33 cellular contexts compared by ENCODE assay signal in genomic region chr10:27349987-27350386, GRCh38.
"Had no signal": no experiment of that assay in that cellular context is flagged by ENCODE, and none has a peak within 500 bp of the region (broad histone marks: within the 10 kb centered on the region; RNA-seq: fewer than 3 reads in every experiment).

No MANE protein-coding gene starts in this region.

- H3K9me3 Mint-ChIP-seq: activated B cell treated with CpG ODN at 0.5 μM for 24 hours; activated CD4-positive, alpha-beta memory T cell treated with anti-CD3 and anti-CD28 coated beads for 36 hours; activated naive CD4-positive, alpha-beta T cell treated with anti-CD3 and anti-CD28 coated beads for 36 hours; activated naive CD4-positive, alpha-beta T cell treated with anti-CD3 and anti-CD28 coated beads, Interleukin-2, amount 50 U/mL, for 72 hours; activated T-cell treated with anti-CD3 and anti-CD28 coated beads, Interleukin-2, amount 50 U/mL, for 4 hours; activated T-helper 1 cell treated with anti-CD3 and anti-CD28 coated beads, Interleukin-12 subunit alpha, Interleukin-12 subunit beta, Interleukin-2, Interleukin-4 antibody, amounts not matched to agents 30 ng/mL and 10 ng/mL and 1 ng/mL, durations not matched to agents 14 hours and 24 hours and 36 hours; T-cell had no signal

- H2AFZ ChIP-seq: PC-9 had no signal

- ATAC-seq: activated naive CD4-positive, alpha-beta T cell treated with anti-CD3 and anti-CD28 coated beads, Interleukin-2, amount 50 U/mL, for 72 hours; activated T-cell treated with anti-CD3 and anti-CD28 coated beads, Interleukin-2, amount 50 U/mL, for 4 hours; Right ventricle myocardium inferior; T-cell; T-helper 17 cell had no signal

- H3K27ac Mint-ChIP-seq: activated B cell treated with CpG ODN at 0.5 μM for 24 hours; activated CD4-positive, alpha-beta memory T cell treated with anti-CD3 and anti-CD28 coated beads for 36 hours; activated naive CD4-positive, alpha-beta T cell treated with anti-CD3 and anti-CD28 coated beads for 36 hours; activated naive CD4-positive, alpha-beta T cell treated with anti-CD3 and anti-CD28 coated beads, Interleukin-2, amount 50 U/mL, for 72 hours; activated T-helper 1 cell treated with anti-CD3 and anti-CD28 coated beads, Interleukin-12 subunit alpha, Interleukin-12 subunit beta, Interleukin-2, Interleukin-4 antibody, amounts not matched to agents 30 ng/mL and 10 ng/mL and 1 ng/mL, durations not matched to agents 14 hours and 24 hours and 36 hours; brain; T-cell; T-helper 17 cell had no signal

- H3K36me3 ChIP-seq: MG63 had no signal

- H3K4me2 ChIP-seq: PC-9 had no signal

- H3K36me3 Mint-ChIP-seq: activated CD4-positive, alpha-beta memory T cell treated with anti-CD3 and anti-CD28 coated beads for 36 hours; activated naive CD4-positive, alpha-beta T cell treated with anti-CD3 and anti-CD28 coated beads, Interleukin-2, amount 50 U/mL, for 72 hours; brain; T-cell had no signal

- FAIRE-seq: RCC 7860 had no signal

- H3K4me3 Mint-ChIP-seq: activated B cell treated with CpG ODN at 0.5 μM for 24 hours; activated CD4-positive, alpha-beta memory T cell treated with anti-CD3 and anti-CD28 coated beads for 36 hours; activated naive CD4-positive, alpha-beta T cell treated with anti-CD3 and anti-CD28 coated beads for 36 hours; activated T-cell treated with anti-CD3 and anti-CD28 coated beads, Interleukin-2, amount 50 U/mL, for 4 hours; activated T-helper 1 cell treated with anti-CD3 and anti-CD28 coated beads, Interleukin-12 subunit alpha, Interleukin-12 subunit beta, Interleukin-2, Interleukin-4 antibody, amounts not matched to agents 30 ng/mL and 10 ng/mL and 1 ng/mL, durations not matched to agents 14 hours and 24 hours and 36 hours; brain; T-cell; T-helper 17 cell had no signal

- H3K9me3 ChIP-seq: MG63 had no signal

- H3K4me3 ChIP-seq: MG63, PC-9 had no signal

- DNase-seq: activated B cell treated with CpG ODN at 0.5 μM for 24 hours; activated CD4-positive, alpha-beta memory T cell treated with anti-CD3 and anti-CD28 coated beads for 36 hours; activated CD4-positive, alpha-beta T cell treated with anti-CD3 and anti-CD28 coated beads for 4 hours; activated CD4-positive, alpha-beta T cell treated with anti-CD3 and anti-CD28 coated beads, Interleukin-2, amount 50 U/mL, for 1 hour; activated CD4-positive, CD25-positive, alpha-beta regulatory T cell treated with anti-CD3 and anti-CD28 coated beads, Interleukin-2, amount 50 U/mL, for 72 hours; activated CD8-positive, alpha-beta memory T cell treated with anti-CD3 and anti-CD28 coated beads, Interleukin-2, amount 50 U/mL, for 4 hours; activated gamma-delta T cell treated with Interleukin-2 at 50 U/mL for 16 hours; activated naive CD4-positive, alpha-beta T cell treated with anti-CD3 and anti-CD28 coated beads for 36 hours; activated T-cell treated with anti-CD3 and anti-CD28 coated beads for 4 hours; activated T-cell treated with anti-CD3 and anti-CD28 coated beads, Interleukin-2, amount 50 U/mL, for 4 hours; anterior cingulate cortex; Kasumi-1; KBM-7; MG63; NCI-H1048; NCI-H1105 treated with DMSO at 0.1 percent for 48 hours; NCI-H1436 treated with DMSO at 0.1 percent for 48 hours; NCI-H2029; NCI-H510A; NCI-H526; NCI-H748 treated with DMSO at 0.1 percent for 48 hours; NK-92 treated with Interleukin-12 subunit alpha and Interleukin-12 subunit beta, amount 100 ng/mL, for 24 hours; PC-9; SIG-M5; T-cell; T-helper 17 cell had no signal

- H3K27ac ChIP-seq: PC-9, RWPE1, VCaP had no signal
